Comparison of ENCODE assay signal across 8 cellular contexts in genomic region chr1:94925561-94926364, GRCh38. TPM values are rescaled to one million over a fixed set of nuclear protein-coding genes. Genes with fewer than 3 reads are reported as not detected.
DNase-seq lines count a peak whose midpoint lies in the region; ATAC-seq and TF ChIP-seq lines count a peak whose summit lies in the region.

No MANE protein-coding gene starts in this region.

- CTCF ChIA-PET in HEK293 (lab: Yijun Ruan, JAX) = interaction anchor here (0.6 to 1.7 kb wide), 5 partner anchors 72 to 1674 kb away, joined by 3 to 15 read pairs (median 3); no protein-coding TSS in a partner anchor

- TF ChIP-seq CTCF in HEK293 (tag by site-specific recombination; IDR thresholded peaks at IDR 0.05) (0 out of 2 replicates have a peak, but pooled peaks have one; percentile 37), nephron (IDR thresholded peaks at IDR 0.05; ENCODE audit: unreplicated experiment in 3 of 3) (no peak)

- H3K9me3 Mint-ChIP-seq in activated naive CD8-positive, alpha-beta T cell treated with anti-CD3 and anti-CD28 coated beads, Interleukin-2, amount 10 ng/mL, durations not matched to agents 7 days and 5 days = no peaks in the 10 kb centered on the region
- H3K9me3 Mint-ChIP-seq in nephron = no peaks in the 10 kb centered on the region

- peaks cover 32% of the 10 kb centered on the region for H3K27me3 Mint-ChIP-seq in activated naive CD8-positive, alpha-beta T cell treated with anti-CD3 and anti-CD28 coated beads, Interleukin-2, amount 10 ng/mL, durations not matched to agents 7 days and 5 days
- H3K27me3 Mint-ChIP-seq in nephron (ENCODE audit: low read depth) = no peaks in the 10 kb centered on the region

- peak overlapping the region; percentile 82 for H3K4me3 ChIP-seq in HEK293 (ENCODE audit: low read depth, low read length)

- H3K9me3 ChIP-seq in HEK293 (ENCODE audit: control insufficient read depth, insufficient read depth, low read depth, low read length) = no peaks in the 10 kb centered on the region

- POLR2A ChIA-PET in HEK293 (lab: Yijun Ruan, JAX) = interaction anchor here (0.6 to 2.4 kb wide), 4 partner anchors 19 to 116 kb away, joined by 3 to 15 read pairs (median 4); no protein-coding TSS in a partner anchor
- POLR2A ChIA-PET in activated naive CD8-positive, alpha-beta T cell treated with anti-CD3 and anti-CD28 coated beads, Interleukin-2, amount 10 ng/mL, durations not matched to agents 7 days and 5 days (lab: Charles Lee) = no interaction called here

- H3K36me3 Mint-ChIP-seq in activated naive CD8-positive, alpha-beta T cell treated with anti-CD3 and anti-CD28 coated beads, Interleukin-2, amount 10 ng/mL, durations not matched to agents 7 days and 5 days = peaks cover 1% of the 10 kb centered on the region
- H3K36me3 Mint-ChIP-seq in nephron (ENCODE audit: low read depth) = peaks cover 22% of the 10 kb centered on the region

- H3K27ac ChIP-seq in HEK293 (ENCODE audit: extremely low read depth, low read depth, low read length) = peak overlapping the region; percentile 97

- peak; percentile 25 for ATAC-seq in activated naive CD8-positive, alpha-beta T cell treated with anti-CD3 and anti-CD28 coated beads, Interleukin-2, amount 10 ng/mL, durations not matched to agents 7 days and 5 days (ENCODE audit: low read depth)
- ATAC-seq in GM18873 (IDR thresholded peaks at IDR 0.05; ENCODE audit: low FRiP score, unreplicated experiment) = no peak

- peak; percentile 97 for DNase-seq in ELF-1 (ENCODE audit: low read depth, low spot score)
- peak; percentile 41 for DNase-seq in NCI-H2196 treated with DMSO at 0.1 percent for 48 hours (lab: John Stamatoyannopoulos, UW; ENCODE audit: unreplicated experiment)
- peak; percentile 30 for DNase-seq in activated naive CD8-positive, alpha-beta T cell treated with anti-CD3 and anti-CD28 coated beads, Interleukin-2, amount 10 ng/mL, durations not matched to agents 7 days and 5 days
- DNase-seq in glomerular endothelial cell (ENCODE audit: extremely low read depth, low read depth, low spot score) = peak; percentile 34
- DNase-seq in ureter (ENCODE audit: low spot score) = peak; percentile 70

- H3K36me3 ChIP-seq in HEK293 (ENCODE audit: control insufficient read depth in 2 of 2, insufficient read depth in 1 of 2, low read length in 2 of 2) = no peaks in the 10 kb centered on the region

- H3K4me1 Mint-ChIP-seq in activated naive CD8-positive, alpha-beta T cell treated with anti-CD3 and anti-CD28 coated beads, Interleukin-2, amount 10 ng/mL, durations not matched to agents 7 days and 5 days = peaks cover 17% of the 10 kb centered on the region
- peaks cover 68% of the 10 kb centered on the region for H3K4me1 Mint-ChIP-seq in nephron

- H3K27ac Mint-ChIP-seq in activated naive CD8-positive, alpha-beta T cell treated with anti-CD3 and anti-CD28 coated beads, Interleukin-2, amount 10 ng/mL, durations not matched to agents 7 days and 5 days = peak overlapping the region; percentile 30
- peak overlapping the region; percentile 100 for H3K27ac Mint-ChIP-seq in nephron

- peaks cover 27% of the 10 kb centered on the region for H3K4me1 ChIP-seq in HEK293 (ENCODE audit: control insufficient read depth, insufficient read depth, low read length)

- H3K4me3 Mint-ChIP-seq in activated naive CD8-positive, alpha-beta T cell treated with anti-CD3 and anti-CD28 coated beads, Interleukin-2, amount 10 ng/mL, durations not matched to agents 7 days and 5 days = peak overlapping the region; percentile 92
- peak overlapping the region; percentile 98 to 100 (median 99) for H3K4me3 Mint-ChIP-seq in nephron

TF ChIP-seq in HEK293, 187 proteins besides CTCF, POLR2A, EP300 and RAD21 (continues in another document):
- TF ChIP-seq ZNF221 (tag by site-specific recombination; IDR thresholded peaks at IDR 0.05; ENCODE audit: borderline replicate concordance) = no peak
- TF ChIP-seq ZNF76 (tag by site-specific recombination; IDR thresholded peaks at IDR 0.05; ENCODE audit: borderline replicate concordance, low read depth) = peak; percentile 36; the same call in 1 of the 2 replicates
- no peak for TF ChIP-seq TCF7L2 (IDR thresholded peaks at IDR 0.05; ENCODE audit: borderline replicate concordance, low read depth, low read length)
- TF ChIP-seq ZNF394 (tag by site-specific recombination; IDR thresholded peaks at IDR 0.05; ENCODE audit: borderline replicate concordance) = no peak; the same call in none of the 2 replicates
- peak; percentile 24; the same call in 1 of the 2 replicates for TF ChIP-seq ZBTB10 (tag by site-specific recombination; IDR thresholded peaks at IDR 0.05)
- no peak; the same call in 1 of the 2 replicates for TF ChIP-seq ZNF610 (tag by site-specific recombination; IDR thresholded peaks at IDR 0.05; ENCODE audit: borderline replicate concordance)
- TF ChIP-seq ZNF639 (tag by site-specific recombination; IDR thresholded peaks at IDR 0.05) = peak; percentile 69; the same call in 1 of the 2 replicates
- peak; percentile 58; the same call in 1 of the 2 replicates for TF ChIP-seq ZNF391 (tag by site-specific recombination; IDR thresholded peaks at IDR 0.05; ENCODE audit: borderline replicate concordance, low read depth)
- no peak for TF ChIP-seq ZNF791 (tag by site-specific recombination; IDR thresholded peaks at IDR 0.05)
- TF ChIP-seq KLF16 (tag by site-specific recombination; IDR thresholded peaks at IDR 0.05) = no peak
- TF ChIP-seq ZNF2 (tag by site-specific recombination; IDR thresholded peaks at IDR 0.05) = 0 out of 2 replicates have a peak, but pooled peaks have one; percentile 45
- TF ChIP-seq ZNF529 (tag by site-specific recombination; IDR thresholded peaks at IDR 0.05; ENCODE audit: insufficient replicate concordance) = no peak
- no peak for TF ChIP-seq ZNF37A (tag by site-specific recombination; IDR thresholded peaks at IDR 0.05)
- TF ChIP-seq ZNF174 (tag by site-specific recombination; IDR thresholded peaks at IDR 0.05) = no peak
- TF ChIP-seq MZF1 (tag by site-specific recombination; IDR thresholded peaks at IDR 0.05; ENCODE audit: borderline replicate concordance) = no peak
- TF ChIP-seq ZSCAN30 (tag by site-specific recombination; IDR thresholded peaks at IDR 0.05) = 0 out of 2 replicates have a peak, but pooled peaks have one; percentile 52
- no peak for TF ChIP-seq ZSCAN5A (tag by site-specific recombination; IDR thresholded peaks at IDR 0.05)
- TF ChIP-seq ZNF561 (tag by site-specific recombination; IDR thresholded peaks at IDR 0.05; ENCODE audit: borderline replicate concordance) = peak; percentile 81
- TF ChIP-seq ZNF626 (tag by site-specific recombination; IDR thresholded peaks at IDR 0.05) = no peak
- no peak for TF ChIP-seq ZNF416 (tag by site-specific recombination; IDR thresholded peaks at IDR 0.05)
- no peak for TF ChIP-seq GLIS2 (tag by site-specific recombination; IDR thresholded peaks at IDR 0.05)
- no peak for TF ChIP-seq ZNF23 (tag by site-specific recombination; IDR thresholded peaks at IDR 0.05; ENCODE audit: borderline replicate concordance)
- peak; percentile 91 for TF ChIP-seq ZIC2 (tag by site-specific recombination; IDR thresholded peaks at IDR 0.05)
- TF ChIP-seq ZFP3 (tag by site-specific recombination; IDR thresholded peaks at IDR 0.05; ENCODE audit: low read depth) = no peak

RNA-seq across cellular contexts. Expression of gene CNN3, which starts 1.1 kb away (rescaled TPM):
- total RNA-seq in activated naive CD8-positive, alpha-beta T cell treated with anti-CD3 and anti-CD28 coated beads, Interleukin-2, amount 10 ng/mL, durations not matched to agents 7 days and 5 days = 10 to 100 TPM; 10.7 to 10.8 TPM
- 267 and 275 TPM in 2 replicates for total RNA-seq in glomerular endothelial cell
- total RNA-seq in ureter = 208 TPM

Comparison
In these comparisons a context has a peak if more than half of its experiments do, and no peak if none do; other contexts are left out.
1. DNase-seq: peak in every context shown above with its lines; median percentile 97 in ELF-1; 70 in ureter; 41 in NCI-H2196 treated with DMSO at 0.1 percent for 48 hours; 34 in glomerular endothelial cell; 30 in activated naive CD8-positive, alpha-beta T cell treated with anti-CD3 and anti-CD28 coated beads, Interleukin-2, amount 10 ng/mL, durations not matched to agents 7 days and 5 days.
2. RNA of gene CNN3, which starts 1.1 kb away (total RNA-seq): 267 to 275 TPM in glomerular endothelial cell and 208 TPM in ureter (single experiment); 10.7 to 10.8 TPM in activated naive CD8-positive, alpha-beta T cell treated with anti-CD3 and anti-CD28 coated beads, Interleukin-2, amount 10 ng/mL, durations not matched to agents 7 days and 5 days; every median in the first group is over 10 times any median in the second.